26 cellular contexts compared by ENCODE assay signal in genomic region chr5:454936-455335, GRCh38. TPM values are rescaled to one million over a fixed set of nuclear protein-coding genes. Genes with fewer than 3 reads are reported as not detected.
DNase-seq lines count a peak whose midpoint lies in the region; ATAC-seq and TF ChIP-seq lines count a peak whose summit lies in the region.
"Had no signal": no experiment of that assay in that cellular context is flagged by ENCODE, and none has a peak within 500 bp of the region (broad histone marks: within the 10 kb centered on the region; RNA-seq: fewer than 3 reads in every experiment).

No MANE protein-coding gene starts in this region.

- H3K9me3 ChIP-seq in HCT116 (ENCODE audit: control insufficient read depth in 1 of 2, insufficient read depth in 1 of 2, low read depth in 1 of 2, low read length in 2 of 2), result peaks cover 0 to 10% of the 10 kb centered on the region in 2 experiments; a peak in 1 of 4 replicates
- peaks cover 8% of the 10 kb centered on the region; the same call in 1 of the 2 replicates for H3K9me3 ChIP-seq in iPS-20b (ENCODE audit: insufficient read depth, low read depth, low read length)

- no peaks in the 10 kb centered on the region for H3K9me2 ChIP-seq in HCT116 (ENCODE audit: insufficient read depth)

- H3K36me3 ChIP-seq in HCT116 (ENCODE audit: control insufficient read depth in 1 of 2, insufficient read depth in 2 of 2, low read length in 2 of 2) (peaks cover 19 to 45% of the 10 kb centered on the region in 2 experiments), iPS-20b (ENCODE audit: insufficient read depth, low read depth, low read length) (peaks cover 82% of the 10 kb centered on the region)

- no peak for TF ChIP-seq POLR2A in HCT116 (IDR thresholded peaks at IDR 0.05; ENCODE audit: borderline replicate concordance, extremely low read depth, insufficient read depth, insufficient read length)

- no peak overlapping the region for H3K9ac ChIP-seq in HCT116 (ENCODE audit: low read length)
- no peak overlapping the region for H3K9ac ChIP-seq in iPS-20b (ENCODE audit: low read depth, low read length)
- H3K9ac ChIP-seq: BLaER1, parathyroid adenoma had no signal

- H3K9me3 Mint-ChIP-seq in stimulated activated naive B cell treated with anti-CD40 and anti-IgM and Interleukin-4, amounts not matched to agents 10 μg/mL and 1 μg/mL and 100 μg/mL, for 72 hours, result peaks cover 16 to 43% of the 10 kb centered on the region in 2 donors
- H3K9me3 Mint-ChIP-seq in T-helper 2 cell treated with Interferon-gamma antibody and Interleukin-4, amounts not matched to agents 5 μg/mL and 100 μg/mL, for 36 hours, result peaks cover 29% of the 10 kb centered on the region

- 0 out of 2 replicates have a peak, but pooled peaks have one; percentile 25 for ATAC-seq in HCT116
- no peak for ATAC-seq in stimulated activated naive B cell treated with anti-CD40 and anti-IgM and Interleukin-4, amounts not matched to agents 10 μg/mL and 1 μg/mL and 100 μg/mL, for 72 hours (replicated peaks)
- ATAC-seq: A549; natural killer cell treated with Interleukin-12 subunit alpha and Interleukin-12 subunit beta and Interleukin-15 and Interleukin-18, amount 100 ng/mL, for 72 hours had no signal

- peaks cover 0 to 12% of the 10 kb centered on the region in 2 experiments; a peak in 2 of 4 replicates for H3K4me1 ChIP-seq in HCT116 (ENCODE audit: control insufficient read depth in 1 of 2, insufficient read depth in 2 of 2, low read length in 2 of 2)
- no peaks in the 10 kb centered on the region; the same call in 1 of the 2 replicates for H3K4me1 ChIP-seq in iPS-20b (ENCODE audit: insufficient read depth, low read length)
- H3K4me1 ChIP-seq: ascending aorta, parathyroid adenoma had no signal

- H3K4me3 ChIP-seq in HCT116 (replicated peaks in 1 of 2; ENCODE audit: low read depth in 1 of 2, low read length in 2 of 2) (no peak overlapping the region), iPS-20b (ENCODE audit: low read length) (no peak overlapping the region)
- H3K4me3 ChIP-seq: A549, ascending aorta, BLaER1, MG63 had no signal

- RAD21 ChIA-PET in HCT116 (lab: Charles Lee; ENCODE audit: low non-redundant PET in 1 of 2, low total read pairs in 2 of 2, uncharacterized antibody in 2 of 2, unreplicated experiment in 2 of 2), result no interaction called here

- H3K36me3 Mint-ChIP-seq in stimulated activated naive B cell treated with anti-CD40 and anti-IgM and Interleukin-4, amounts not matched to agents 10 μg/mL and 1 μg/mL and 100 μg/mL, for 72 hours, result peaks cover 93 to 99% of the 10 kb centered on the region in 2 donors
- peaks cover 84% of the 10 kb centered on the region for H3K36me3 Mint-ChIP-seq in T-helper 2 cell treated with Interferon-gamma antibody and Interleukin-4, amounts not matched to agents 5 μg/mL and 100 μg/mL, for 36 hours (ENCODE audit: low read depth)

- TF ChIP-seq CTCF in HCT116 (IDR thresholded peaks at IDR 0.05 in 2 of 3, conservative IDR thresholded peaks at IDR 0.05 in 1 of 3; ENCODE audit: borderline replicate concordance in 1 of 3, insufficient read depth in 1 of 3, low read depth in 2 of 3, low read length in 2 of 3), result no peak

- H3K27ac ChIP-seq in HCT116 (ENCODE audit: low read depth, low read length), result no peak overlapping the region
- peak overlapping the region; percentile 46 for H3K27ac ChIP-seq in iPS-20b (ENCODE audit: low read length)
- H3K27ac ChIP-seq: A549, ascending aorta, BLaER1, HL-60, parathyroid adenoma had no signal

- no peaks in the 10 kb centered on the region for H3K27me3 Mint-ChIP-seq in stimulated activated naive B cell treated with anti-CD40 and anti-IgM and Interleukin-4, amounts not matched to agents 10 μg/mL and 1 μg/mL and 100 μg/mL, for 72 hours
- no peaks in the 10 kb centered on the region for H3K27me3 Mint-ChIP-seq in T-helper 2 cell treated with Interferon-gamma antibody and Interleukin-4, amounts not matched to agents 5 μg/mL and 100 μg/mL, for 36 hours (ENCODE audit: low read depth)
- H3K27me3 Mint-ChIP-seq: central memory CD8-positive, alpha-beta T cell; IgD-negative memory B cell; natural killer cell treated with Interleukin-12 subunit alpha and Interleukin-12 subunit beta and Interleukin-15 and Interleukin-18, amount 100 ng/mL, for 72 hours had no signal

- no peaks in the 10 kb centered on the region for H3K27me3 ChIP-seq in HCT116 (ENCODE audit: insufficient read depth, low read length)
- H3K27me3 ChIP-seq in iPS-20b (ENCODE audit: insufficient read depth, low read length), result no peaks in the 10 kb centered on the region
- H3K27me3 ChIP-seq: ascending aorta, BLaER1, MG63 had no signal

- peak; percentile 10 for DNase-seq in activated T-cell treated with anti-CD3 and anti-CD28 coated beads, Interleukin-2, amount 50 U/mL, for 1 hour
- DNase-seq in activated T-cell treated with anti-CD3 and anti-CD28 coated beads, Interleukin-2, amount 50 U/mL, for 48 hours, result no peak
- DNase-seq in HCT116 (ENCODE audit: low read depth, low spot score), result no peak
- DNase-seq in stimulated activated naive B cell treated with anti-CD40 and anti-IgM and Interleukin-4, amounts not matched to agents 10 μg/mL and 1 μg/mL and 100 μg/mL, for 72 hours, result no peak
- DNase-seq in T-helper 2 cell treated with Interferon-gamma antibody and Interleukin-4, amounts not matched to agents 5 μg/mL and 100 μg/mL, for 36 hours (ENCODE audit: low spot score), result no peak
- no peak for DNase-seq in SIG-M5 (lab: John Stamatoyannopoulos, UW)
- no peak for DNase-seq in NCI-H82 (lab: John Stamatoyannopoulos, UW)
- DNase-seq: activated CD4-positive, alpha-beta T cell treated with anti-CD3 and anti-CD28 coated beads, Interleukin-2, amount 50 U/mL, for 1 hour; activated naive CD4-positive, alpha-beta T cell; effector CD4-positive, alpha-beta T cell; foreskin melanocyte; hypothalamus; MG63; NCI-H1436 treated with DMSO at 0.1 percent for 48 hours; NCI-H526; stimulated activated naive CD4-positive, alpha-beta T cell treated with Interleukin-2 at 50 U/mL for 16 hours; SW 1271 had no signal

- peaks cover 49 to 63% of the 10 kb centered on the region in 2 donors for H3K4me1 Mint-ChIP-seq in stimulated activated naive B cell treated with anti-CD40 and anti-IgM and Interleukin-4, amounts not matched to agents 10 μg/mL and 1 μg/mL and 100 μg/mL, for 72 hours
- peaks cover 37% of the 10 kb centered on the region for H3K4me1 Mint-ChIP-seq in T-helper 2 cell treated with Interferon-gamma antibody and Interleukin-4, amounts not matched to agents 5 μg/mL and 100 μg/mL, for 36 hours (ENCODE audit: low read depth)

- POLR2A ChIA-PET in HCT116 (lab: Charles Lee), result no interaction called here

- H3K27ac Mint-ChIP-seq in stimulated activated naive B cell treated with anti-CD40 and anti-IgM and Interleukin-4, amounts not matched to agents 10 μg/mL and 1 μg/mL and 100 μg/mL, for 72 hours, result peak overlapping the region; percentile 44
- H3K27ac Mint-ChIP-seq in T-helper 2 cell treated with Interferon-gamma antibody and Interleukin-4, amounts not matched to agents 5 μg/mL and 100 μg/mL, for 36 hours, result no peak overlapping the region
- H3K27ac Mint-ChIP-seq: IgD-negative memory B cell; natural killer cell treated with Interleukin-12 subunit alpha and Interleukin-12 subunit beta and Interleukin-15 and Interleukin-18, amount 100 ng/mL, for 72 hours had no signal

- no peak overlapping the region for H3K4me2 ChIP-seq in HCT116 (ENCODE audit: low read length)
- H3K4me2 ChIP-seq: A549, BLaER1 had no signal

- no peak overlapping the region for H2AFZ ChIP-seq in HCT116 (ENCODE audit: low read depth, low read length, poor library complexity, severe bottlenecking)
- H2AFZ ChIP-seq: parathyroid adenoma had no signal

- CTCF ChIA-PET in HCT116 (lab: Charles Lee), result interaction anchor here (0.7 kb wide), 1 partner anchor 8 kb away, joined by 4 read pairs; no protein-coding TSS in a partner anchor

- no peak overlapping the region for H3K4me3 Mint-ChIP-seq in stimulated activated naive B cell treated with anti-CD40 and anti-IgM and Interleukin-4, amounts not matched to agents 10 μg/mL and 1 μg/mL and 100 μg/mL, for 72 hours
- no peak overlapping the region for H3K4me3 Mint-ChIP-seq in T-helper 2 cell treated with Interferon-gamma antibody and Interleukin-4, amounts not matched to agents 5 μg/mL and 100 μg/mL, for 36 hours
- H3K4me3 Mint-ChIP-seq: central memory CD8-positive, alpha-beta T cell; natural killer cell treated with Interleukin-12 subunit alpha and Interleukin-12 subunit beta and Interleukin-15 and Interleukin-18, amount 100 ng/mL, for 72 hours had no signal

- no peaks in the 10 kb centered on the region for H4K20me1 ChIP-seq in HCT116 (ENCODE audit: insufficient read depth)

- BruUV-seq in HCT116 (replicated peaks; lab: Mats Ljungman, UMichigan), result no TSS peak

- H3K79me2 ChIP-seq in HCT116 (ENCODE audit: insufficient read depth, low read length), result peaks cover 75% of the 10 kb centered on the region

- TF ChIP-seq RAD21 in HCT116 (IDR thresholded peaks at IDR 0.05; ENCODE audit: low read depth), result no peak

- intact Hi-C loops in HCT116 (cut with micrococcal nuclease), result loop anchor here (10.0 kb wide), 1 partner anchor 160 kb away; the partner anchor contains the start of gene CEP72

TF ChIP-seq in HCT116, 20 proteins besides CTCF, POLR2A, EP300 and RAD21:
- TF ChIP-seq ZFX (IDR thresholded peaks at IDR 0.05), result no peak
- no peak for TF ChIP-seq YY1 (IDR thresholded peaks at IDR 0.05; ENCODE audit: extremely low read depth, insufficient replicate concordance, low read depth, low read length)
- TF ChIP-seq ZBTB33 (IDR thresholded peaks at IDR 0.05; ENCODE audit: extremely low read depth, insufficient replicate concordance, low read length), result no peak
- no peak for TF ChIP-seq SIN3A (IDR thresholded peaks at IDR 0.05; ENCODE audit: low read depth)
- TF ChIP-seq ATF3 (IDR thresholded peaks at IDR 0.05), result no peak

RNA-seq across cellular contexts. Expression of gene EXOC3, which starts 12.0 kb away (rescaled TPM):
- 52.4 TPM for total RNA-seq in HCT116 (2021; ENCODE audit: unreplicated experiment)
- polyA plus RNA-seq in HCT116 (2012), result 42.8 and 48.1 TPM in 2 replicates
